In genomic region chr13:96020155-96020575, GRCh38 we compare ENCODE assay signal across 8 cellular contexts. TPM values are rescaled to one million over a fixed set of nuclear protein-coding genes. Genes with fewer than 3 reads are reported as not detected.
DNase-seq lines count a peak whose midpoint lies in the region; ATAC-seq lines count a peak whose summit lies in the region.

No MANE protein-coding gene starts in this region.

- no peak overlapping the region for H2AK5ac ChIP-seq in trophoblast cell (ENCODE audit: low read length)

- no peak overlapping the region for H2BK120ac ChIP-seq in trophoblast cell (ENCODE audit: insufficient read depth, low read length, poor library complexity)

- no peak overlapping the region for H3K4ac ChIP-seq in trophoblast cell (ENCODE audit: low read depth, low read length)

- DNase-seq in AG08396 (ENCODE audit: low spot score), result peak; percentile 51
- DNase-seq in NCI-H1048 (lab: John Stamatoyannopoulos, UW), result peak; percentile 8
- DNase-seq in SW480 (ENCODE audit: low spot score), result peak; percentile 77
- DNase-seq in fibroblast of the conjunctiva (ENCODE audit: low read depth), result peak; percentile 68
- DNase-seq in trophoblast cell, result peak; percentile 34 to 65
- no peak for DNase-seq in NCI-H446 treated with DMSO at 0.1 percent for 48 hours (lab: John Stamatoyannopoulos, UW)

- no CpG with 5 or more reads among the region's 3 CpGs for WGBS in trophoblast cell (ENCODE audit: extremely low coverage, insufficient coverage, insufficient read length)

- no peak overlapping the region for H4K8ac ChIP-seq in trophoblast cell (ENCODE audit: low read depth, low read length)

- H2BK12ac ChIP-seq in trophoblast cell (ENCODE audit: low read length), result no peak overlapping the region

- H3K9me3 ChIP-seq in trophoblast cell (ENCODE audit: insufficient read depth, low read depth, low read length), result peaks cover 7% of the 10 kb centered on the region

- no peak overlapping the region for H4K12ac ChIP-seq in trophoblast cell (ENCODE audit: low read depth, low read length)

- no peak overlapping the region for H3K9ac ChIP-seq in trophoblast cell (ENCODE audit: low read length)

- H3K36me3 ChIP-seq in trophoblast cell (ENCODE audit: control insufficient read depth in 1 of 2, insufficient read depth in 2 of 2, low read length in 2 of 2), result peaks cover 8% of the 10 kb centered on the region in 2 experiments

- no peak overlapping the region for H2BK5ac ChIP-seq in trophoblast cell (ENCODE audit: low read depth, low read length, poor library complexity)

- no peaks in the 10 kb centered on the region for H3K79me1 ChIP-seq in trophoblast cell (ENCODE audit: low read length)

- H4K91ac ChIP-seq in trophoblast cell (ENCODE audit: low read depth, low read length), result no peak overlapping the region

- H3K27me3 ChIP-seq in trophoblast cell (ENCODE audit: insufficient read depth, low read length), result no peaks in the 10 kb centered on the region

- ATAC-seq in GM18499 (IDR thresholded peaks at IDR 0.05; ENCODE audit: insufficient read depth, unreplicated experiment), result peak; percentile 96
- peak; percentile 87 for ATAC-seq in HG02763 (IDR thresholded peaks at IDR 0.05; ENCODE audit: unreplicated experiment)

- no peak overlapping the region for H3K14ac ChIP-seq in trophoblast cell (ENCODE audit: low read length)

- no peak overlapping the region for H3K23ac ChIP-seq in trophoblast cell (ENCODE audit: low read length)

- no peak overlapping the region for H3K27ac ChIP-seq in trophoblast cell (ENCODE audit: low read depth, low read length)

- H3K4me2 ChIP-seq in trophoblast cell (ENCODE audit: low read length), result no peak overlapping the region

- H2AFZ ChIP-seq in trophoblast cell (ENCODE audit: insufficient read depth, low read length, poor library complexity), result no peak overlapping the region

- H3K4me3 ChIP-seq in trophoblast cell (ENCODE audit: low read depth, low read length), result no peak overlapping the region

- H3K79me2 ChIP-seq in trophoblast cell (ENCODE audit: control insufficient read depth, insufficient read depth, low read length, poor library complexity), result no peaks in the 10 kb centered on the region

- no peak overlapping the region for H3K18ac ChIP-seq in trophoblast cell (ENCODE audit: low read length)

- H3K4me1 ChIP-seq in trophoblast cell (ENCODE audit: control insufficient read depth in 1 of 2, insufficient read depth in 2 of 2, low read length in 2 of 2), result peaks cover 2 to 4% of the 10 kb centered on the region in 2 experiments

RNA-seq across cellular contexts. Expression of gene UGGT2, which starts 33.0 kb away (rescaled TPM):
- polyA plus RNA-seq in trophoblast cell (2013), result 15.8 and 17.7 TPM in 2 replicates
